13 cellular contexts compared by ENCODE assay signal in the genomic region with DNA sequence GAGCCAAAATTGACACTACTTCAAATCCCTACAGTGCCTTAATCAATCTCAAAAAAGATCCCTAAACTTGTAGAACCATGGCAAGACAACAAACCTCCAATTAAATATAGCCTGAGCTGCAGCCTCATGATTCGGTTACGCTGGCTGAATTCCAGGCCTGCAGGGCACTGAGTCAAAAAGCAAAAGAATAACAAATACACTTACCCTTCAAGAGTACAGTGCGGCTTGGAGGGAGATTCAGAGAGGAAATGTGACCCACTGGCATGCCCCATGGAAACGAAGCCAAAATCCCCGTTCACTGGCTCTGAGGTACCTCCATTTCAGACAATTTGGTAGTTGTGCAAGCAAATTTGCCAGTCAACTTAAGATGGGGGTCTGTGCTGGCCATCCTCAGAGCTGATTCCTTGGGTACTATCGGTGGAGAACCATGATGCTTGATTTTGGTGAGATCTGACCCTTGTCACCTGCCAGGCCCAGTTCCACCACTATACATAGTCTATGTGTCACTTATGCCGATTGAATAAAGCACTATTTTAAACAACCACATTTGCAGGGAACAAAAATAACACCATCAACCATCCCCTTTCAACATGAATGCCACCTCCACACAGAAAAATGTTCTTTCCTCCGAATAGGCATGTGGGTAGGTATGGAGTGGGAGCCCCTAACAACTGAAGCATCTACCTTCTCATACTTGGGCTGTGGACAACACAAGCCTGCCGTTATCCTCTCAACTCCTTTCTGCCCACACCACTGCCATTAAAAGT. TPM values are rescaled to one million over a fixed set of nuclear protein-coding genes. Genes with fewer than 3 reads are reported as not detected.
DNase-seq lines count a peak whose midpoint lies in the region; ATAC-seq and TF ChIP-seq lines count a peak whose summit lies in the region.
"Had no signal": no experiment of that assay in that cellular context is flagged by ENCODE, and none has a peak within 500 bp of the region (broad histone marks: within the 10 kb centered on the region; RNA-seq: fewer than 3 reads in every experiment).

No MANE protein-coding gene starts in this region.

- no peaks in the 10 kb centered on the region for H3K36me3 ChIP-seq in brain microvascular endothelial cell (replicated peaks)
- H3K36me3 ChIP-seq: BLaER1 treated with 17β-estradiol and CSF1 and Interleukin-3, amounts not matched to agents 10 nM and 100 nM had no signal

- H3K4me3 ChIP-seq in brain microvascular endothelial cell (ENCODE audit: low read depth, low read length), result no peak overlapping the region
- H3K4me3 ChIP-seq: BLaER1 treated with 17β-estradiol and CSF1 and Interleukin-3, amounts not matched to agents 10 nM and 100 nM had no signal

- ATAC-seq in left lobe of liver, result peak; percentile 26
- no peak for ATAC-seq in GM19328 (IDR thresholded peaks at IDR 0.05; ENCODE audit: unreplicated experiment)
- ATAC-seq: HepG2 had no signal

- no peak for TF ChIP-seq CTCF in AG09319 (IDR thresholded peaks at IDR 0.05; ENCODE audit: low read depth, low read length)
- TF ChIP-seq CTCF in brain microvascular endothelial cell (IDR thresholded peaks at IDR 0.05; ENCODE audit: low read depth, low read length, missing control alignments), result no peak

- in situ Hi-C loops in brain microvascular endothelial cell (cut with HindIII; ENCODE audit: low pct_ligation_motif_present, low sequenced_read_pairs), result no loop called here

- H3K27me3 ChIP-seq in brain microvascular endothelial cell (replicated peaks), result no peaks in the 10 kb centered on the region
- H3K27me3 ChIP-seq: BLaER1 treated with 17β-estradiol and CSF1 and Interleukin-3, amounts not matched to agents 10 nM and 100 nM had no signal

- no peak overlapping the region for H3K27ac ChIP-seq in brain microvascular endothelial cell
- H3K27ac ChIP-seq: BLaER1 treated with 17β-estradiol and CSF1 and Interleukin-3, amounts not matched to agents 10 nM and 100 nM had no signal

- peak; percentile 7 for DNase-seq in AG09319 (ENCODE audit: extremely low read depth, low read depth)
- DNase-seq in NCI-H1436 treated with DMSO at 0.1 percent for 48 hours (lab: John Stamatoyannopoulos, UW), result peak; percentile 42
- DNase-seq in brain microvascular endothelial cell, result peak; percentile 14
- no peak for DNase-seq in left lobe of liver (ENCODE audit: low spot score)
- DNase-seq in epidermal melanocyte (ENCODE audit: insufficient read length, low spot score), result no peak
- DNase-seq in stimulated activated CD4-positive, alpha-beta T cell treated with anti-CD3 and anti-CD28 coated beads, Interleukin-2, amount 100 ng/mL, for 24 hours, result no peak
- DNase-seq in NCI-H1048 (lab: John Stamatoyannopoulos, UW), result no peak
- DNase-seq: activated CD4-positive, alpha-beta memory T cell treated with anti-CD3 and anti-CD28 coated beads, Interleukin-2, amount 10 ng/mL, durations not matched to agents 7 days and 5 days; H9; stimulated activated CD4-positive, alpha-beta T cell treated with anti-CD3 and anti-CD28 coated beads, Interleukin-15, amount 100 ng/mL, for 24 hours had no signal

RNA-seq across cellular contexts. Expression of gene C4orf54, which starts 2.1 kb away (rescaled TPM):
- total RNA-seq in left lobe of liver, result not detected
- total RNA-seq: activated CD4-positive, alpha-beta memory T cell treated with anti-CD3 and anti-CD28 coated beads, Interleukin-2, amount 10 ng/mL, durations not matched to agents 7 days and 5 days; H9; HepG2 had no signal

Comparison
In these comparisons a context has a peak if more than half of its experiments do, and no peak if none do; other contexts are left out.
1. DNase-seq: peak in AG09319 (single experiment), NCI-H1436 treated with DMSO at 0.1 percent for 48 hours (single experiment) and brain microvascular endothelial cell (single experiment); none in left lobe of liver (single experiment), epidermal melanocyte (single experiment), stimulated activated CD4-positive, alpha-beta T cell treated with anti-CD3 and anti-CD28 coated beads, Interleukin-2, amount 100 ng/mL, for 24 hours (0 of 2) and NCI-H1048 (single experiment).